ENCODE assay signal across 21 cellular contexts in the genomic region with DNA sequence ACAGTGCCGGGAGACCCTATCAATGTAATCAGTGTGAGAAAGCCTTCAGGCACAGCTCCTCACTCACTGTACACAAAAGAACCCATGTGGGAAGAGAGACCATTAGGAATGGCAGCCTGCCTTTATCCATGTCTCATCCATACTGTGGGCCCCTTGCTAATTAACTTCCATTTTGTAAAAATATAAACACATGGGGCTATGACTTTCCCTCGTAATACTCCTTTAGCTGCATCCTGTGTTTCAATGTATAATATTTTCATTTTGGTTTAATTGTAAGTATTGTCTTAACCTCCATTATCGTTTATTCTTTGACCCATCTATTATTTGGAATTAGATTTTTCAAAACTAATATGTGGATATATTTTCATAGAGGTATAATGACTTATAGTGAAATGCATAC. TPM values are rescaled to one million over a fixed set of nuclear protein-coding genes. Genes with fewer than 3 reads are reported as not detected.
DNase-seq lines count a peak whose midpoint lies in the region; ATAC-seq, FAIRE-seq and TF ChIP-seq lines count a peak whose summit lies in the region.
"Had no signal": no experiment of that assay in that cellular context is flagged by ENCODE, and none has a peak within 500 bp of the region (broad histone marks: within the 10 kb centered on the region; RNA-seq: fewer than 3 reads in every experiment).

No MANE protein-coding gene starts in this region.

- no peak for ATAC-seq in HG02938 (IDR thresholded peaks at IDR 0.05; ENCODE audit: unreplicated experiment)
- ATAC-seq: GM23338 had no signal

- H3K27ac ChIP-seq in GM23248 (no peak overlapping the region), duodenal mucosa (ENCODE audit: low read depth, low read length) (no peak overlapping the region), muscle layer of colon (ENCODE audit: low read depth, low read length) (no peak overlapping the region), subcutaneous abdominal adipose tissue (ENCODE audit: low read depth, low read length) (no peak overlapping the region), RWPE1 (no peak overlapping the region)

- DNase-seq in GM23248 (no peak), NCI-H345 treated with DMSO at 0.1 percent for 48 hours (lab: John Stamatoyannopoulos, UW; ENCODE audit: unreplicated experiment) (no peak), D721Med (ENCODE audit: insufficient read length, low spot score) (no peak), RWPE1 (ENCODE audit: low spot score) (no peak)
- DNase-seq: H9, NCI-H1048, NCI-H1417, NCI-H1694, NCI-H2029 treated with DMSO at 0.1 percent for 48 hours, NCI-H526 treated with DMSO at 0.1 percent for 48 hours, RPMI8226, SHP77 had no signal

- peaks cover 7% of the 10 kb centered on the region; the same call in 1 of the 2 replicates for H3F3A ChIP-seq in GM23248 (ENCODE audit: insufficient read depth)

- H3K79me2 ChIP-seq in GM23248 (ENCODE audit: insufficient read depth): no peaks in the 10 kb centered on the region

- peaks cover 81% of the 10 kb centered on the region for H3K36me3 ChIP-seq in GM23248 (ENCODE audit: low read depth)
- H3K36me3 ChIP-seq in duodenal mucosa (ENCODE audit: control insufficient read depth in 1 of 2, insufficient read depth in 2 of 2, low read length in 2 of 2): peaks cover 45 to 56% of the 10 kb centered on the region in 2 donors
- peaks cover 59% of the 10 kb centered on the region for H3K36me3 ChIP-seq in muscle layer of colon (ENCODE audit: insufficient read depth, low read length)
- peaks cover 48 to 83% (median 67%) of the 10 kb centered on the region in 5 donors for H3K36me3 ChIP-seq in subcutaneous abdominal adipose tissue (ENCODE audit: control insufficient read depth in 5 of 5, insufficient read depth in 5 of 5, low read length in 5 of 5)

- peak overlapping the region; percentile 13; the same call in 1 of the 2 replicates for H3K4me3 ChIP-seq in GM23248
- peak overlapping the region; percentile 40 to 42 for H3K4me3 ChIP-seq in duodenal mucosa (ENCODE audit: low read depth in 1 of 2, low read length in 2 of 2)
- H3K4me3 ChIP-seq in muscle layer of colon (ENCODE audit: low read depth in 1 of 2, low read length in 2 of 2): peak overlapping the region; percentile 23 to 39
- peak overlapping the region; percentile 44 to 74 (median 62) for H3K4me3 ChIP-seq in subcutaneous abdominal adipose tissue (ENCODE audit: low read depth in 1 of 5, low read length in 5 of 5)
- H3K4me3 ChIP-seq: GM23338 had no signal

- POLR2A ChIA-PET in RWPE1 (lab: Yijun Ruan, JAX; ENCODE audit: low non-redundant PET): no interaction called here

- no peaks in the 10 kb centered on the region for H3K9me2 ChIP-seq in GM23248 (ENCODE audit: insufficient read depth)

- CTCF ChIA-PET in RWPE1 (lab: Yijun Ruan, JAX): no interaction called here

- H3K4me2 ChIP-seq in GM23248 (ENCODE audit: unreplicated experiment): no peak overlapping the region
- H3K4me2 ChIP-seq: GM23338 had no signal

- H3K9me3 ChIP-seq in GM23248 (ENCODE audit: low read depth) (peaks cover 3% of the 10 kb centered on the region), duodenal mucosa (ENCODE audit: control insufficient read depth in 1 of 2, low read length in 2 of 2) (peaks cover 74 to 84% of the 10 kb centered on the region in 2 donors), muscle layer of colon (ENCODE audit: low read length) (peaks cover 73% of the 10 kb centered on the region), subcutaneous abdominal adipose tissue (ENCODE audit: control insufficient read depth in 5 of 5, low read length in 5 of 5) (peaks cover 74 to 98% (median 94%) of the 10 kb centered on the region in 5 donors)

- TF ChIP-seq CTCF in D721Med (IDR thresholded peaks at IDR 0.05; ENCODE audit: insufficient read depth, missing control alignments): no peak
- TF ChIP-seq CTCF in RWPE1 (conservative IDR thresholded peaks at IDR 0.05; ENCODE audit: low read depth): no peak

- no peaks in the 10 kb centered on the region for H3K27me3 ChIP-seq in GM23248 (replicated peaks; ENCODE audit: insufficient read depth)
- H3K27me3 ChIP-seq in duodenal mucosa (ENCODE audit: control insufficient read depth in 1 of 2, insufficient read depth in 2 of 2, low read length in 2 of 2): no peaks in the 10 kb centered on the region
- no peaks in the 10 kb centered on the region for H3K27me3 ChIP-seq in muscle layer of colon (ENCODE audit: control insufficient read depth in 1 of 2, insufficient read depth in 2 of 2, low read length in 2 of 2)
- H3K27me3 ChIP-seq in subcutaneous abdominal adipose tissue (ENCODE audit: control insufficient read depth in 5 of 5, insufficient read depth in 4 of 5, low read length in 5 of 5): no peaks in the 10 kb centered on the region

- no peaks in the 10 kb centered on the region for H4K20me1 ChIP-seq in GM23248 (ENCODE audit: insufficient read depth)

- H2AFZ ChIP-seq in GM23248: no peak overlapping the region
- H2AFZ ChIP-seq: GM23338 had no signal

- in situ Hi-C loops in GM23248 (cut with MboI): no loop called here

- FAIRE-seq in D721Med (lab: Jason Lieb, UNC): no peak
- FAIRE-seq: GM18507 had no signal

- WGBS in GM23248 (ENCODE audit: low coverage in 1 of 2, low lambda C conversion rate in 2 of 2, missing lambda C conversion rate in 2 of 2), 2 experiments: 95 to 100% methylated on average over 3 of the region's 3 CpGs

- H3K9ac ChIP-seq in GM23248: no peak overlapping the region
- no peak overlapping the region for H3K9ac ChIP-seq in duodenal mucosa (ENCODE audit: low read depth in 1 of 2, low read length in 2 of 2)
- H3K9ac ChIP-seq in muscle layer of colon (ENCODE audit: low read length): no peak overlapping the region
- no peak overlapping the region for H3K9ac ChIP-seq in subcutaneous abdominal adipose tissue (ENCODE audit: low read length in 5 of 5)

- H3K4me1 ChIP-seq in GM23248 (ENCODE audit: insufficient read depth) (no peaks in the 10 kb centered on the region), duodenal mucosa (ENCODE audit: control insufficient read depth in 1 of 2, insufficient read depth in 2 of 2, low read length in 2 of 2) (no peaks in the 10 kb centered on the region), muscle layer of colon (ENCODE audit: insufficient read depth, low read length) (no peaks in the 10 kb centered on the region), subcutaneous abdominal adipose tissue (ENCODE audit: control insufficient read depth in 5 of 5, insufficient read depth in 5 of 5, low read length in 5 of 5) (no peaks in the 10 kb centered on the region)

RNA-seq across cellular contexts. Expression of a gene that starts 29.3 kb away (rescaled TPM):
- total RNA-seq in GM23248 (2014; rRNA removed; shearing (Covaris generic)): 20.4 and 26.3 TPM in 2 replicates
- polyA plus RNA-seq in GM23248 (2016; fragmentation: Nextera tagmentation; extraction: Ambion mirVana): 10.2 and 10.4 TPM in 2 replicates

RNA-seq across cellular contexts. Expression of a gene that starts 44.5 kb away (rescaled TPM):
- not detected in 2 replicates for total RNA-seq in GM23248 (2014; rRNA removed; shearing (Covaris generic))
- polyA plus RNA-seq in GM23248 (2016; fragmentation: Nextera tagmentation; extraction: Ambion mirVana): not detected in 2 replicates
- total RNA-seq: A673, GM23338, H9, NCI-H460 had no signal
- polyA plus RNA-seq: GM23338, IgD-negative memory B cell had no signal

RNA-seq across cellular contexts. Expression of a gene that starts 59.2 kb away (rescaled TPM):
- not detected in 2 replicates for total RNA-seq in GM23248 (2014; rRNA removed; shearing (Covaris generic))
- polyA plus RNA-seq in GM23248 (2016; fragmentation: Nextera tagmentation; extraction: Ambion mirVana): 0.05 and 0.28 TPM in 2 replicates
